In the genomic region with DNA sequence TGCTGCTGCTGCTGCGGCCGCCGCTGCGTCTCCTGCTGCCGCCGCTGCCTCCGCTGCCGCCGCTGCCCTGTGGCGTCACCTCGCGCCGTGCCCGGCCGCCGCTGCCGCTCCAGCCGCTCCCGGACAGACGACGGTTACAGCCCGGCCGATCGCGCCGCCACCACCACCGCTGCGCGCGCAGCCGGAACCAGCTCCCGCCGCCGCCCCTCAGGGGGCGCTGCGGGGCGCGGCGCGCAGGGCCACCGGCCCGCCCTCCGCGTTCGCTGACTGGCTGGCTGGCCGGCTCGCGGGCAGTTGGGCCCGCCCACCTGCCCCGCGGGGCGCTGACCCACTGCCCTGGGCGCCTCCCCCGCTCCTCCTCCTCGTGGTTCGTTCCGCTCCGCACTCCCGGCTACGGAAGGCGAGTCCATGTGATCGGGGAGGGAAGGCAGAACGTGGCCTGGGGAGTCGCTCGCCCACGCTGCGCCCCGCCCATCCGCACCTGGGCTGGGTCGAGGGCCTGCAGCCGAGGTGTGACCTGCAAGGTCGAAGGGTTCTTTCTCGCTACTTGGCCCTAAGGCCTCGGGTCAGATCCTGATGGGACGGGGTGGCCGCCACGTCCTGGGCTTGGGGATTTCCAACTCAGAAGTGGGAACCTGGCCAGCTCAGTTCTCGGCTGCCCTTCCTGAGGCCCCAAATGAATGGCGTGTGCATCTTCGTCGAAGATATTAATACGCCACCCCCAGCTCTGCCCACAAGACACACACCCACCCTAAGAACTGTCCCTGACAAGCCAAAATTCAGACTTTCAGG, we compare ENCODE assay signal across 8 cellular contexts. TPM values are rescaled to one million over a fixed set of nuclear protein-coding genes. Genes with fewer than 3 reads are reported as not detected.
DNase-seq lines count a peak whose midpoint lies in the region; ATAC-seq and TF ChIP-seq lines count a peak whose summit lies in the region.

TSS of gene PTP4A2 (minus strand) at position 185 of the 792 bp plus-strand sequence. CDS start 19,303 bp downstream, outside the sequence.

- DNase-seq in NCI-H146 (lab: John Stamatoyannopoulos, UW) (peak; percentile 90), T-helper 17 cell (peak; percentile 75 to 83 (median 77)), anterior cingulate cortex (lab: John Stamatoyannopoulos, UW) (peak in 57 of 58 donors; percentile 45 to 95 (median 87)), right atrium auricular region (ENCODE audit: low spot score) (peak; percentile 95), psoas muscle (peak; percentile 95 to 97), uterus (peak; percentile 92 to 94)

- H3K9me3 ChIP-seq in T-helper 17 cell (ENCODE audit: control insufficient read depth, low read length, poor library complexity, severe bottlenecking) (no peaks in the 10 kb centered on the region), right atrium auricular region (no peaks in the 10 kb centered on the region), psoas muscle (no peaks in the 10 kb centered on the region), uterus (no peaks in the 10 kb centered on the region)

- WGBS in psoas muscle, 3 donors = 1 to 2% (median 1%) methylated on average over 28 to 82 of the region's 82 CpGs

- H3K27ac Mint-ChIP-seq in T-helper 17 cell = peak within 1 kb of the TSS; percentile 99

- H3K4me1 Mint-ChIP-seq in T-helper 17 cell = peaks cover 55% of the 10 kb centered on the region

- peak within 1 kb of the TSS; percentile 100 for H3K4me3 Mint-ChIP-seq in T-helper 17 cell

- H3K27ac ChIP-seq in right atrium auricular region (peak within 1 kb of the TSS; percentile 96 to 97), psoas muscle (peak within 1 kb of the TSS; percentile 90), uterus (peak within 1 kb of the TSS; percentile 95 to 96)

- H3K27me3 ChIP-seq in right atrium auricular region = no peaks in the 10 kb centered on the region
- H3K27me3 ChIP-seq in psoas muscle (ENCODE audit: insufficient read depth in 3 of 3, low read length in 2 of 3) = no peaks in the 10 kb centered on the region
- no peaks in the 10 kb centered on the region for H3K27me3 ChIP-seq in uterus

- H3K27me3 Mint-ChIP-seq in T-helper 17 cell = no peaks in the 10 kb centered on the region

- intact Hi-C loops in psoas muscle (cut with DNase I) (loop anchor here in 1 of 2 donors (2.0 kb wide), 1 partner anchor 18 kb away; no protein-coding TSS in a partner anchor), uterus (cut with DNase I; ENCODE audit: low total_unique reads) (no loop called here)

- ATAC-seq in HG02852 (IDR thresholded peaks at IDR 0.05; ENCODE audit: unreplicated experiment) (peak; percentile 70), T-helper 17 cell (peak; percentile 70), psoas muscle (peak; percentile 90 to 94 (median 92))

- peak; percentile 90 for TF ChIP-seq POLR2A in GM15510 (IDR thresholded peaks at IDR 0.05; ENCODE audit: borderline replicate concordance, extremely low read depth, insufficient read length)
- TF ChIP-seq POLR2A in uterus (IDR thresholded peaks at IDR 0.05) = peak; percentile 90 to 99

- H3K36me3 ChIP-seq in right atrium auricular region = no peaks in the 10 kb centered on the region
- H3K36me3 ChIP-seq in psoas muscle (ENCODE audit: insufficient read depth in 1 of 2, low read depth in 1 of 2) = no peaks in the 10 kb centered on the region
- H3K36me3 ChIP-seq in uterus = no peaks in the 10 kb centered on the region

- TF ChIP-seq CTCF in right atrium auricular region (IDR thresholded peaks at IDR 0.05) (peak; percentile 38 to 60), psoas muscle (IDR thresholded peaks at IDR 0.05) (peak; percentile 73), uterus (IDR thresholded peaks at IDR 0.05) (peak in 3 of 4 experiments; percentile 65 to 94 (median 82))

- H3K4me1 ChIP-seq in right atrium auricular region = peaks cover 0 to 54% of the 10 kb centered on the region in 2 donors
- H3K4me1 ChIP-seq in psoas muscle = peaks cover 30% of the 10 kb centered on the region
- peaks cover 13 to 19% of the 10 kb centered on the region in 2 donors for H3K4me1 ChIP-seq in uterus

- peak within 1 kb of the TSS; percentile 74 to 93 for H3K4me3 ChIP-seq in right atrium auricular region
- H3K4me3 ChIP-seq in psoas muscle = peak within 1 kb of the TSS; percentile 70
- peak within 1 kb of the TSS; percentile 73 to 86 for H3K4me3 ChIP-seq in uterus

- peaks cover 3% of the 10 kb centered on the region for H3K36me3 Mint-ChIP-seq in T-helper 17 cell (ENCODE audit: low read depth)

RNA-seq across cellular contexts. Expression of gene PTP4A2, which starts in this region (rescaled TPM):
- total RNA-seq in T-helper 17 cell (100 to 1,000 TPM; 269 to 384 TPM), right atrium auricular region (100 to 1,000 TPM; 261 to 319 TPM), psoas muscle (100 to 1,000 TPM; 290 to 532 (median 433) TPM), uterus (100 to 1,000 TPM; 276 to 567 (median 333) TPM)
- 100 to 1,000 TPM; 246 to 729 (median 300) TPM for polyA plus RNA-seq in psoas muscle

Comparison
In these comparisons a context has a peak if more than half of its experiments do, and no peak if none do; other contexts are left out.
1. Peak in every context shown above with its lines: DNase-seq, ATAC-seq, H3K4me3 ChIP-seq and H3K27ac ChIP-seq.